In the genomic region with DNA sequence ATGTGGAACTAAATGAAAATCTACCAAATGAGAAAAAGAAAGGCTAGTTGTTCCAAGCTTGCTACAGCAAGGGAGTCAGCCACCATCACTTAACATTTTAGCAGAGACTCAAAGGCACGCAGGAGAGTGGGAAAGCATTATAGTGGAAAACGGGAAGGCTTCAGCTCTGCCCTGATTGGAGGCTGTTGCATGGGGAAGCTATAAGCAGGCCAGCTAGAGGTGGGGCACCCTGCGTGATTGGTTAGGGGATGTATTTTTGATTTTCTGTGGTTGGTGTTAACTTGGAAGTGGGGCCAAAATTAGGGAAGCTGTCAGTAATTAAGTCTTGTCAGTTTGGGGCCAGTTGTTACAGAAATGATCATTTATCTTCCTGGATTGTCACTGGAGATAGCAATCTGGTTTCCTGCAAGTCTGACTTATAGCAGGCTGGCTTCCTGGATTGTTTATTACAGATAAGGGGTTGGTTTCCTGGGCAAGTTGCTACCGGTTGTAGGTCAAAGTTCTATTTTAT, we compare ENCODE assay signal across 1 cellular context.
TF ChIP-seq lines count a peak whose summit lies in the region.

No MANE protein-coding gene starts in this region.

TF ChIP-seq in K562, 482 proteins besides CTCF, POLR2A, EP300 and RAD21 (continued from another document and continues in another):
- TF ChIP-seq, protein P1, sequence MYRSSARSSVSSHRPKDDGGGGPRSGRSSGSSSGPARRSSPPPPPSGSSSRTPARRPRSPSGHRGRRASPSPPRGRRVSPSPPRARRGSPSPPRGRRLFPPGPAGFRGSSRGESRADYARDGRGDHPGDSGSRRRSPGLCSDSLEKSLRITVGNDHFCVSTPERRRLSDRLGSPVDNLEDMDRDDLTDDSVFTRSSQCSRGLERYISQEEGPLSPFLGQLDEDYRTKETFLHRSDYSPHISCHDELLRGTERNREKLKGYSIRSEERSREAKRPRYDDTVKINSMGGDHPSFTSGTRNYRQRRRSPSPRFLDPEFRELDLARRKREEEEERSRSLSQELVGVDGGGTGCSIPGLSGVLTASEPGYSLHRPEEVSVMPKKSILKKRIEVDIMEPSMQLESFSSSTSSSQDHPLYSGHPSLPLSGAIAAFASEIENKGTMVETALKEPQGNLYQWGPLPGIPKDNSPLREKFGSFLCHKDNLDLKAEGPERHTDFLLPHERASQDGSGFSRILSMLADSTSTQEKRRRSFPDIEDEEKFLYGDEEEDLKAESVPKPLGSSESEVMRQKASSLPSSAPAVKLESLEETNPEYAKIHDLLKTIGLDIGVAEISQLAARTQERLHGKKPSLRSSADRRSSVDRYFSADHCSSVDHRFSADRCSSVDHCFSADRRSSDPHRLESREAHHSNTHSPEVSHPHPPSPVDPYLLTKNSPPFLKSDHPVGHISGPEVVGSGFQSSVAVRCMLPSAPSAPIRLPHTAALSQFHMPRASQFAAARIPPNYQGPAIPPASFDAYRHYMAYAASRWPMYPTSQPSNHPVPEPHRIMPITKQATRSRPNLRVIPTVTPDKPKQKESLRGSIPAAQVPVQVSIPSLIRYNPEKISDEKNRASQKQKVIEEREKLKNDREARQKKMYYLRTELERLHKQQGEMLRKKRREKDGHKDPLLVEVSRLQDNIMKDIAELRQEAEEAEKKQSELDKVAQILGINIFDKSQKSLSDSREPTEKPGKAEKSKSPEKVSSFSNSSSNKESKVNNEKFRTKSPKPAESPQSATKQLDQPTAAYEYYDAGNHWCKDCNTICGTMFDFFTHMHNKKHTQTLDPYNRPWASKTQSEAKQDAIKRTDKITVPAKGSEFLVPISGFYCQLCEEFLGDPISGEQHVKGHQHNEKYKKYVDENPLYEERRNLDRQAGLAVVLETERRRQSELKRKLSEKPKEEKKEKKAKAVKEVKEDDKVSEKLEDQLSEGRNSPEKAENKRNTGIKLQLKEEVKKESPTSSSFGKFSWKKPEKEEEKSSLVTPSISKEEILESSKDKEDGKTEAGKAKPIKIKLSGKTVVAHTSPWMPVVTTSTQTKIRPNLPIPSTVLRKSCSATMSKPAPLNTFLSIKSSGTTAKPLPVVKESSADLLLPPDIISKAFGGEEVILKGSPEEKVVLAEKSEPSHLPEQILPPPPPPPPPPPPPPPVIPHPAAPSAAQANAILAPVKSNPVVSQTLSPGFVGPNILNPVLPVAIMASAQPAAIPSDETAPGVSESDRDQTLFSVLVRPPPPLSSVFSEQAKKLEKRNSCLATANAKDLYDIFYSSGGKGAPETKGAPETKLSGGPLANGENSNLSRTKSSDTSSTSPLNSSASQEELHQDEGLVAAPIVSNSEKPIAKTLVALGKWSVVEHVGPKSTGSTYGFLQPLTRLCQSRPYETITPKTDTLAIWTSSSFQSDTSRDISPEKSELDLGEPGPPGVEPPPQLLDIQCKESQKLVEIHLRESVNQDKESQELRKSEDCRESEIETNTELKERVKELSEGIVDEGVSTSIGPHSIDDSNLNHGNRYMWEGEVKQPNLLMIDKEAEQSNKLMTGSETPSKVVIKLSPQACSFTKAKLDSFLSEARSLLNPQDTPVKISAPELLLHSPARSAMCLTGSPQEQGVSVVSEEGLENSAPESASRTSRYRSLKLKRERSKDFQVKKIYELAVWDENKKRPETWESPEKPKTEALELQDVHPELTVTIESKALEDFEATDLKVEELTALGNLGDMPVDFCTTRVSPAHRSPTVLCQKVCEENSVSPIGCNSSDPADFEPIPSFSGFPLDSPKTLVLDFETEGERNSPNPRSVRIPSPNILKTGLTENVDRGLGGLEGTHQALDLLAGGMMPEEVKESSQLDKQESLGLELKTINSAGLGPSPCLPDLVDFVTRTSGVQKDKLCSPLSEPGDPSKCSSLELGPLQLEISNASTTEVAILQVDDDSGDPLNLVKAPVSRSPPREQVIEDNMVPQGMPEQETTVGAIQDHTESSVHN (IDR thresholded peaks at IDR 0.05; ENCODE audit: borderline replicate concordance in 1 of 2, low read depth in 1 of 2), result no peak
- TF ChIP-seq NR2C2 (CRISPR knock-in tag; IDR thresholded peaks at IDR 0.05) (no peak), NR2C2 (tag; IDR thresholded peaks at IDR 0.05) (peak; percentile 46; the same call in 1 of the 2 replicates), ZNF766 (CRISPR knock-in tag; conservative IDR thresholded peaks at IDR 0.05) (peak; percentile 73), ILK (tag; IDR thresholded peaks at IDR 0.05; ENCODE audit: borderline replicate concordance, low read depth) (no peak), SAFB2 (IDR thresholded peaks at IDR 0.05; ENCODE audit: borderline replicate concordance, low read depth, low read length, severe bottlenecking) (no peak), HMGN3 (IDR thresholded peaks at IDR 0.05; ENCODE audit: borderline replicate concordance, extremely low read depth, insufficient read length, low read depth, low read length) (peak; percentile 34), MTA1 (IDR thresholded peaks at IDR 0.05; ENCODE audit: borderline replicate concordance) (no peak), CREM (IDR thresholded peaks at IDR 0.05; ENCODE audit: low read depth) (no peak), OTX1 (CRISPR knock-in tag; IDR thresholded peaks at IDR 0.05) (no peak), THRAP3 (IDR thresholded peaks at IDR 0.05; ENCODE audit: borderline replicate concordance) (no peak), ZNF232 (CRISPR knock-in tag; IDR thresholded peaks at IDR 0.05) (no peak), SMAD4 (CRISPR knock-in tag; conservative IDR thresholded peaks at IDR 0.05) (peak; percentile 34; the same call in 1 of the 2 replicates), PYGO2 (tag; IDR thresholded peaks at IDR 0.05) (peak; percentile 67; the same call in 1 of the 2 replicates), FOXJ2 (tag; IDR thresholded peaks at IDR 0.05) (peak; percentile 70; the same call in 1 of the 2 replicates), CSDE1 (IDR thresholded peaks at IDR 0.05) (no peak), MEIS2 (IDR thresholded peaks at IDR 0.05; ENCODE audit: partially characterized antibody) (peak; percentile 95), ZNF217 (CRISPR knock-in tag; IDR thresholded peaks at IDR 0.05) (no peak), FOS (IDR thresholded peaks at IDR 0.05; ENCODE audit: extremely low read depth, insufficient read length) (no peak), ZNF41 (CRISPR knock-in tag; conservative IDR thresholded peaks at IDR 0.05) (peak; percentile 91), POLR2H (tag; IDR thresholded peaks at IDR 0.05; ENCODE audit: low read depth) (0 out of 2 replicates have a peak, but pooled peaks have one; percentile 33), ZNF668 (CRISPR knock-in tag; IDR thresholded peaks at IDR 0.05) (no peak), CCAR2 (IDR thresholded peaks at IDR 0.05; ENCODE audit: low read depth, low read length) (no peak), FOXK2 (conservative IDR thresholded peaks at IDR 0.05 in 1 of 2, IDR thresholded peaks at IDR 0.05 in 1 of 2; ENCODE audit: low read depth in 2 of 2) (no peak), ZNF778 (CRISPR knock-in tag; IDR thresholded peaks at IDR 0.05) (no peak), ZNF316 (IDR thresholded peaks at IDR 0.05) (no peak), HNRNPH1 (optimal IDR thresholded peaks at IDR 0.05; ENCODE audit: low read depth, low read length) (no peak), ZNF76 (CRISPR knock-in tag; IDR thresholded peaks at IDR 0.05; ENCODE audit: borderline replicate concordance) (no peak), BDP1 (IDR thresholded peaks at IDR 0.05; ENCODE audit: insufficient read depth, insufficient read length) (no peak), ARID1B (IDR thresholded peaks at IDR 0.05) (peak; percentile 71), ZNF263 (CRISPR knock-in tag; IDR thresholded peaks at IDR 0.05; ENCODE audit: borderline replicate concordance) (no peak), RHOXF2B (CRISPR knock-in tag; conservative IDR thresholded peaks at IDR 0.05) (no peak)
- TF ChIP-seq, protein P2, sequence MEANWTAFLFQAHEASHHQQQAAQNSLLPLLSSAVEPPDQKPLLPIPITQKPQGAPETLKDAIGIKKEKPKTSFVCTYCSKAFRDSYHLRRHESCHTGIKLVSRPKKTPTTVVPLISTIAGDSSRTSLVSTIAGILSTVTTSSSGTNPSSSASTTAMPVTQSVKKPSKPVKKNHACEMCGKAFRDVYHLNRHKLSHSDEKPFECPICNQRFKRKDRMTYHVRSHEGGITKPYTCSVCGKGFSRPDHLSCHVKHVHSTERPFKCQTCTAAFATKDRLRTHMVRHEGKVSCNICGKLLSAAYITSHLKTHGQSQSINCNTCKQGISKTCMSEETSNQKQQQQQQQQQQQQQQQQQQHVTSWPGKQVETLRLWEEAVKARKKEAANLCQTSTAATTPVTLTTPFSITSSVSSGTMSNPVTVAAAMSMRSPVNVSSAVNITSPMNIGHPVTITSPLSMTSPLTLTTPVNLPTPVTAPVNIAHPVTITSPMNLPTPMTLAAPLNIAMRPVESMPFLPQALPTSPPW (CRISPR knock-in tag; IDR thresholded peaks at IDR 0.05), result peak; percentile 16; the same call in 1 of the 2 replicates
- TF ChIP-seq, protein P3, sequence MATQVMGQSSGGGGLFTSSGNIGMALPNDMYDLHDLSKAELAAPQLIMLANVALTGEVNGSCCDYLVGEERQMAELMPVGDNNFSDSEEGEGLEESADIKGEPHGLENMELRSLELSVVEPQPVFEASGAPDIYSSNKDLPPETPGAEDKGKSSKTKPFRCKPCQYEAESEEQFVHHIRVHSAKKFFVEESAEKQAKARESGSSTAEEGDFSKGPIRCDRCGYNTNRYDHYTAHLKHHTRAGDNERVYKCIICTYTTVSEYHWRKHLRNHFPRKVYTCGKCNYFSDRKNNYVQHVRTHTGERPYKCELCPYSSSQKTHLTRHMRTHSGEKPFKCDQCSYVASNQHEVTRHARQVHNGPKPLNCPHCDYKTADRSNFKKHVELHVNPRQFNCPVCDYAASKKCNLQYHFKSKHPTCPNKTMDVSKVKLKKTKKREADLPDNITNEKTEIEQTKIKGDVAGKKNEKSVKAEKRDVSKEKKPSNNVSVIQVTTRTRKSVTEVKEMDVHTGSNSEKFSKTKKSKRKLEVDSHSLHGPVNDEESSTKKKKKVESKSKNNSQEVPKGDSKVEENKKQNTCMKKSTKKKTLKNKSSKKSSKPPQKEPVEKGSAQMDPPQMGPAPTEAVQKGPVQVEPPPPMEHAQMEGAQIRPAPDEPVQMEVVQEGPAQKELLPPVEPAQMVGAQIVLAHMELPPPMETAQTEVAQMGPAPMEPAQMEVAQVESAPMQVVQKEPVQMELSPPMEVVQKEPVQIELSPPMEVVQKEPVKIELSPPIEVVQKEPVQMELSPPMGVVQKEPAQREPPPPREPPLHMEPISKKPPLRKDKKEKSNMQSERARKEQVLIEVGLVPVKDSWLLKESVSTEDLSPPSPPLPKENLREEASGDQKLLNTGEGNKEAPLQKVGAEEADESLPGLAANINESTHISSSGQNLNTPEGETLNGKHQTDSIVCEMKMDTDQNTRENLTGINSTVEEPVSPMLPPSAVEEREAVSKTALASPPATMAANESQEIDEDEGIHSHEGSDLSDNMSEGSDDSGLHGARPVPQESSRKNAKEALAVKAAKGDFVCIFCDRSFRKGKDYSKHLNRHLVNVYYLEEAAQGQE (CRISPR knock-in tag; IDR thresholded peaks at IDR 0.05; ENCODE audit: low read depth), result no peak
- TF ChIP-seq, protein P4, sequence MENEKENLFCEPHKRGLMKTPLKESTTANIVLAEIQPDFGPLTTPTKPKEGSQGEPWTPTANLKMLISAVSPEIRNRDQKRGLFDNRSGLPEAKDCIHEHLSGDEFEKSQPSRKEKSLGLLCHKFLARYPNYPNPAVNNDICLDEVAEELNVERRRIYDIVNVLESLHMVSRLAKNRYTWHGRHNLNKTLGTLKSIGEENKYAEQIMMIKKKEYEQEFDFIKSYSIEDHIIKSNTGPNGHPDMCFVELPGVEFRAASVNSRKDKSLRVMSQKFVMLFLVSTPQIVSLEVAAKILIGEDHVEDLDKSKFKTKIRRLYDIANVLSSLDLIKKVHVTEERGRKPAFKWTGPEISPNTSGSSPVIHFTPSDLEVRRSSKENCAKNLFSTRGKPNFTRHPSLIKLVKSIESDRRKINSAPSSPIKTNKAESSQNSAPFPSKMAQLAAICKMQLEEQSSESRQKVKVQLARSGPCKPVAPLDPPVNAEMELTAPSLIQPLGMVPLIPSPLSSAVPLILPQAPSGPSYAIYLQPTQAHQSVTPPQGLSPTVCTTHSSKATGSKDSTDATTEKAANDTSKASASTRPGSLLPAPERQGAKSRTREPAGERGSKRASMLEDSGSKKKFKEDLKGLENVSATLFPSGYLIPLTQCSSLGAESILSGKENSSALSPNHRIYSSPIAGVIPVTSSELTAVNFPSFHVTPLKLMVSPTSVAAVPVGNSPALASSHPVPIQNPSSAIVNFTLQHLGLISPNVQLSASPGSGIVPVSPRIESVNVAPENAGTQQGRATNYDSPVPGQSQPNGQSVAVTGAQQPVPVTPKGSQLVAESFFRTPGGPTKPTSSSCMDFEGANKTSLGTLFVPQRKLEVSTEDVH (IDR thresholded peaks at IDR 0.05; ENCODE audit: low read depth, partially characterized antibody), result no peak
- TF ChIP-seq, protein P5, sequence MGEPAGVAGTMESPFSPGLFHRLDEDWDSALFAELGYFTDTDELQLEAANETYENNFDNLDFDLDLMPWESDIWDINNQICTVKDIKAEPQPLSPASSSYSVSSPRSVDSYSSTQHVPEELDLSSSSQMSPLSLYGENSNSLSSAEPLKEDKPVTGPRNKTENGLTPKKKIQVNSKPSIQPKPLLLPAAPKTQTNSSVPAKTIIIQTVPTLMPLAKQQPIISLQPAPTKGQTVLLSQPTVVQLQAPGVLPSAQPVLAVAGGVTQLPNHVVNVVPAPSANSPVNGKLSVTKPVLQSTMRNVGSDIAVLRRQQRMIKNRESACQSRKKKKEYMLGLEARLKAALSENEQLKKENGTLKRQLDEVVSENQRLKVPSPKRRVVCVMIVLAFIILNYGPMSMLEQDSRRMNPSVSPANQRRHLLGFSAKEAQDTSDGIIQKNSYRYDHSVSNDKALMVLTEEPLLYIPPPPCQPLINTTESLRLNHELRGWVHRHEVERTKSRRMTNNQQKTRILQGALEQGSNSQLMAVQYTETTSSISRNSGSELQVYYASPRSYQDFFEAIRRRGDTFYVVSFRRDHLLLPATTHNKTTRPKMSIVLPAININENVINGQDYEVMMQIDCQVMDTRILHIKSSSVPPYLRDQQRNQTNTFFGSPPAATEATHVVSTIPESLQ (CRISPR knock-in tag; IDR thresholded peaks at IDR 0.05), result no peak
- TF ChIP-seq, protein P6, sequence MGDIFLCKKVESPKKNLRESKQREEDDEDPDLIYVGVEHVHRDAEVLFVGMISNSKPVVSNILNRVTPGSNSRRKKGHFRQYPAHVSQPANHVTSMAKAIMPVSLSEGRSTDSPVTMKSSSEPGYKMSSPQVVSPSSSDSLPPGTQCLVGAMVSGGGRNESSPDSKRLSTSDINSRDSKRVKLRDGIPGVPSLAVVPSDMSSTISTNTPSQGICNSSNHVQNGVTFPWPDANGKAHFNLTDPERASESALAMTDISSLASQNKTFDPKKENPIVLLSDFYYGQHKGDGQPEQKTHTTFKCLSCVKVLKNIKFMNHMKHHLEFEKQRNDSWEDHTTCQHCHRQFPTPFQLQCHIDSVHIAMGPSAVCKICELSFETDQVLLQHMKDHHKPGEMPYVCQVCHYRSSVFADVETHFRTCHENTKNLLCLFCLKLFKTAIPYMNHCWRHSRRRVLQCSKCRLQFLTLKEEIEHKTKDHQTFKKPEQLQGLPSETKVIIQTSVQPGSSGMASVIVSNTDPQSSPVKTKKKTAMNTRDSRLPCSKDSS (IDR thresholded peaks at IDR 0.05; ENCODE audit: low read depth, partially characterized antibody), result no peak
- TF ChIP-seq, protein P7, sequence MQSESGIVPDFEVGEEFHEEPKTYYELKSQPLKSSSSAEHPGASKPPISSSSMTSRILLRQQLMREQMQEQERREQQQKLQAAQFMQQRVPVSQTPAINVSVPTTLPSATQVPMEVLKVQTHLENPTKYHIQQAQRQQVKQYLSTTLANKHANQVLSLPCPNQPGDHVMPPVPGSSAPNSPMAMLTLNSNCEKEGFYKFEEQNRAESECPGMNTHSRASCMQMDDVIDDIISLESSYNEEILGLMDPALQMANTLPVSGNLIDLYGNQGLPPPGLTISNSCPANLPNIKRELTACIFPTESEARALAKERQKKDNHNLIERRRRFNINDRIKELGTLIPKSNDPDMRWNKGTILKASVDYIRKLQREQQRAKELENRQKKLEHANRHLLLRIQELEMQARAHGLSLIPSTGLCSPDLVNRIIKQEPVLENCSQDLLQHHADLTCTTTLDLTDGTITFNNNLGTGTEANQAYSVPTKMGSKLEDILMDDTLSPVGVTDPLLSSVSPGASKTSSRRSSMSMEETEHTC (IDR thresholded peaks at IDR 0.05), result no peak
